Comparison of ENCODE assay signal across 23 cellular contexts in genomic region chr5:77867914-77868313, GRCh38.
A peak's percentile ranks its signal among the peaks of the same experiment; 100 is the strongest.
DNase-seq lines count a peak whose midpoint lies in the region; ATAC-seq, FAIRE-seq and TF ChIP-seq lines count a peak whose summit lies in the region.
"Had no signal": no experiment of that assay in that cellular context is flagged by ENCODE, and none has a peak within 500 bp of the region (broad histone marks: within the 10 kb centered on the region; RNA-seq: fewer than 3 reads in every experiment).

No MANE protein-coding gene starts in this region.

- H3K4me3 ChIP-seq in ACC112 (ENCODE audit: low read depth, low read length) = no peak overlapping the region
- H3K4me3 ChIP-seq: K562, mucosa of descending colon, thoracic aorta had no signal

- TF ChIP-seq POLR2A in GM12892 (IDR thresholded peaks at IDR 0.05; ENCODE audit: low read depth, low read length) = no peak

- peak overlapping the region; percentile 64 for H2AFZ ChIP-seq in ACC112 (ENCODE audit: low read length, unreplicated experiment)

- H3K36me3 ChIP-seq in ACC112 (ENCODE audit: insufficient read depth, low read length) = no peaks in the 10 kb centered on the region
- H3K36me3 ChIP-seq: thoracic aorta, WERI-Rb-1 had no signal

- FAIRE-seq in HTR-8/SVneo (lab: Jason Lieb, UNC) = peak; percentile 74
- no peak for FAIRE-seq in GM12892 (lab: Jason Lieb, UNC)
- FAIRE-seq: G401.6 had no signal

- DNase-seq in HTR-8/SVneo (ENCODE audit: insufficient read length, low spot score) = no peak
- peak; percentile 59 for DNase-seq in midbrain (lab: John Stamatoyannopoulos, UW)
- no peak for DNase-seq in DMS153 treated with DMSO at 0.1 percent for 48 hours (lab: John Stamatoyannopoulos, UW; ENCODE audit: unreplicated experiment)
- no peak for DNase-seq in HuH-7.5 (ENCODE audit: low spot score)
- DNase-seq in GM12892 (ENCODE audit: insufficient read length) = no peak
- DNase-seq: activated CD8-positive, alpha-beta T cell treated with anti-CD3 and anti-CD28 coated beads, Interleukin-2, amount 10 ng/mL, durations not matched to agents 7 days and 5 days; central memory CD4-positive, alpha-beta T cell; COR-L47; effector memory CD8-positive, alpha-beta T cell; kidney glomerular epithelial cell; mucosa of descending colon; NCI-H1048; NCI-H774; stimulated activated CD4-positive, alpha-beta T cell treated with anti-CD3 and anti-CD28 coated beads, Interleukin-4, amount 100 ng/mL, for 4 hours; stimulated activated CD8-positive, alpha-beta memory T cell treated with anti-CD3 and anti-CD28 coated beads, Interleukin-4, amount 100 ng/mL, for 48 hours; T-cell; WERI-Rb-1 had no signal

- no peak overlapping the region for H3K27ac ChIP-seq in ACC112 (ENCODE audit: low read depth, low read length)
- H3K27ac ChIP-seq in angular gyrus (ENCODE audit: low read depth, low read length) = peak overlapping the region; percentile 68
- H3K27ac ChIP-seq: thoracic aorta, WERI-Rb-1 had no signal

- H3K79me2 ChIP-seq in ACC112 (ENCODE audit: control insufficient read depth, insufficient read depth, low read length, unreplicated experiment) = no peaks in the 10 kb centered on the region

- H3K4me1 ChIP-seq in ACC112 (ENCODE audit: control insufficient read depth, insufficient read depth, low read length, unreplicated experiment) = peaks cover 4% of the 10 kb centered on the region

- no peaks in the 10 kb centered on the region for H3K27me3 ChIP-seq in ACC112 (ENCODE audit: insufficient read depth, low read length)

- no peak for ATAC-seq in GM19452 (IDR thresholded peaks at IDR 0.05; ENCODE audit: unreplicated experiment)
- ATAC-seq: activated CD8-positive, alpha-beta T cell treated with anti-CD3 and anti-CD28 coated beads, Interleukin-2, amount 10 ng/mL, durations not matched to agents 7 days and 5 days; effector memory CD8-positive, alpha-beta T cell; mucosa of descending colon; T-cell had no signal
